ENCODE assay signal across 1 cellular context in the genomic region with DNA sequence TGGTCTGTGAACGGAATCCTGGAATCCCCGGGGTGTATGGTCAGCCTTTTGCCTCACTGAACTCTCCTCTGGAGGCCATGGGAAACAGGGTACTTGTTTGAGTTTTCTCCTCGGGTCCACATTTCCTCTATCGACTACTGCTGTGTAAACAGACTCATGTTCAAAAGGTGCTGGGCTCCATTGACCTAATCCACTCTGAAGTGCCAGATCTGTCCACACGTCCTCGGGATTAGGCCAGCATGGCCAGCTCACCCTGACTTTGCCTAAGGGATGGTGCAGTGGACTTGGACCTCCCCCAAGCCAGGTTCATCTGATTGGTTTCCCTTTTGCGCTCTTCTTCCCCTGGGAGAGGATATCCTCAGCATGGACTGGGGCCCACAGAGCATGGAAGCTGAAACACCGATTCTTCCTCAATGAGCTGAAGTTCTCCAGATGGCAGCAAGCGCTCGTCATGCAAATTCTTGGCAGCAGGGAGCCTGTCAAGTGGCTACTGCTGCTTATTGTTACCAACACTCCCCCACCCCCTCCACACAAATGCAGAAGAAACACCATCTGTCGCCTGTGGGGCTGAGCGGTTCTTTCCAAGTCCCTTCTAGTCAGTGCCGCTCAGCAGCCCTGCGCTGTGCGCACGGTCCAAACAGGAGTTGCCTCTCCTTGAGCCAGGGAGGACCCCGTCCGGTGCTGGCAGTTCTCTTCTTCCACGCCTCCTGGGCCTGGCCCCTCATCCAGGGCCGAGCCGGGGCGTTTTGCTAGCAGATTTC.
TF ChIP-seq lines count a peak whose summit lies in the region.

No MANE protein-coding gene starts in this region.

TF ChIP-seq in HepG2, 621 proteins besides CTCF, POLR2A, EP300 and RAD21 (continued from another document and continues in another):
- TF ChIP-seq, protein P1, sequence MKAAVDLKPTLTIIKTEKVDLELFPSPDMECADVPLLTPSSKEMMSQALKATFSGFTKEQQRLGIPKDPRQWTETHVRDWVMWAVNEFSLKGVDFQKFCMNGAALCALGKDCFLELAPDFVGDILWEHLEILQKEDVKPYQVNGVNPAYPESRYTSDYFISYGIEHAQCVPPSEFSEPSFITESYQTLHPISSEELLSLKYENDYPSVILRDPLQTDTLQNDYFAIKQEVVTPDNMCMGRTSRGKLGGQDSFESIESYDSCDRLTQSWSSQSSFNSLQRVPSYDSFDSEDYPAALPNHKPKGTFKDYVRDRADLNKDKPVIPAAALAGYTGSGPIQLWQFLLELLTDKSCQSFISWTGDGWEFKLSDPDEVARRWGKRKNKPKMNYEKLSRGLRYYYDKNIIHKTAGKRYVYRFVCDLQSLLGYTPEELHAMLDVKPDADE (CRISPR knock-in tag; IDR thresholded peaks at IDR 0.05), result no peak
- peak; percentile 93 for TF ChIP-seq HDAC1 (CRISPR knock-in tag; IDR thresholded peaks at IDR 0.05)
- TF ChIP-seq SP4 (CRISPR knock-in tag; IDR thresholded peaks at IDR 0.05), result peak; percentile 55; the same call in 1 of the 2 replicates
- peak; percentile 99 for TF ChIP-seq SALL1 (CRISPR knock-in tag; IDR thresholded peaks at IDR 0.05)
- TF ChIP-seq, protein P2, sequence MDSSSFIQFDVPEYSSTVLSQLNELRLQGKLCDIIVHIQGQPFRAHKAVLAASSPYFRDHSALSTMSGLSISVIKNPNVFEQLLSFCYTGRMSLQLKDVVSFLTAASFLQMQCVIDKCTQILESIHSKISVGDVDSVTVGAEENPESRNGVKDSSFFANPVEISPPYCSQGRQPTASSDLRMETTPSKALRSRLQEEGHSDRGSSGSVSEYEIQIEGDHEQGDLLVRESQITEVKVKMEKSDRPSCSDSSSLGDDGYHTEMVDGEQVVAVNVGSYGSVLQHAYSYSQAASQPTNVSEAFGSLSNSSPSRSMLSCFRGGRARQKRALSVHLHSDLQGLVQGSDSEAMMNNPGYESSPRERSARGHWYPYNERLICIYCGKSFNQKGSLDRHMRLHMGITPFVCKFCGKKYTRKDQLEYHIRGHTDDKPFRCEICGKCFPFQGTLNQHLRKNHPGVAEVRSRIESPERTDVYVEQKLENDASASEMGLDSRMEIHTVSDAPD (CRISPR knock-in tag; IDR thresholded peaks at IDR 0.05), result peak; percentile 94
- TF ChIP-seq, protein P3, sequence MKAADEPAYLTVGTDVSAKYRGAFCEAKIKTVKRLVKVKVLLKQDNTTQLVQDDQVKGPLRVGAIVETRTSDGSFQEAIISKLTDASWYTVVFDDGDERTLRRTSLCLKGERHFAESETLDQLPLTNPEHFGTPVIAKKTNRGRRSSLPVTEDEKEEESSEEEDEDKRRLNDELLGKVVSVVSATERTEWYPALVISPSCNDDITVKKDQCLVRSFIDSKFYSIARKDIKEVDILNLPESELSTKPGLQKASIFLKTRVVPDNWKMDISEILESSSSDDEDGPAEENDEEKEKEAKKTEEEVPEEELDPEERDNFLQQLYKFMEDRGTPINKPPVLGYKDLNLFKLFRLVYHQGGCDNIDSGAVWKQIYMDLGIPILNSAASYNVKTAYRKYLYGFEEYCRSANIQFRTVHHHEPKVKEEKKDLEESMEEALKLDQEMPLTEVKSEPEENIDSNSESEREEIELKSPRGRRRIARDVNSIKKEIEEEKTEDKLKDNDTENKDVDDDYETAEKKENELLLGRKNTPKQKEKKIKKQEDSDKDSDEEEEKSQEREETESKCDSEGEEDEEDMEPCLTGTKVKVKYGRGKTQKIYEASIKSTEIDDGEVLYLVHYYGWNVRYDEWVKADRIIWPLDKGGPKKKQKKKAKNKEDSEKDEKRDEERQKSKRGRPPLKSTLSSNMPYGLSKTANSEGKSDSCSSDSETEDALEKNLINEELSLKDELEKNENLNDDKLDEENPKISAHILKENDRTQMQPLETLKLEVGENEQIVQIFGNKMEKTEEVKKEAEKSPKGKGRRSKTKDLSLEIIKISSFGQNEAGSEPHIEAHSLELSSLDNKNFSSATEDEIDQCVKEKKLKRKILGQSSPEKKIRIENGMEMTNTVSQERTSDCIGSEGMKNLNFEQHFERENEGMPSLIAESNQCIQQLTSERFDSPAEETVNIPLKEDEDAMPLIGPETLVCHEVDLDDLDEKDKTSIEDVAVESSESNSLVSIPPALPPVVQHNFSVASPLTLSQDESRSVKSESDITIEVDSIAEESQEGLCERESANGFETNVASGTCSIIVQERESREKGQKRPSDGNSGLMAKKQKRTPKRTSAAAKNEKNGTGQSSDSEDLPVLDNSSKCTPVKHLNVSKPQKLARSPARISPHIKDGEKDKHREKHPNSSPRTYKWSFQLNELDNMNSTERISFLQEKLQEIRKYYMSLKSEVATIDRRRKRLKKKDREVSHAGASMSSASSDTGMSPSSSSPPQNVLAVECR (CRISPR knock-in tag; IDR thresholded peaks at IDR 0.05; ENCODE audit: borderline replicate concordance), result peak; percentile 33; the same call in 1 of the 2 replicates
- TF ChIP-seq, protein P4, sequence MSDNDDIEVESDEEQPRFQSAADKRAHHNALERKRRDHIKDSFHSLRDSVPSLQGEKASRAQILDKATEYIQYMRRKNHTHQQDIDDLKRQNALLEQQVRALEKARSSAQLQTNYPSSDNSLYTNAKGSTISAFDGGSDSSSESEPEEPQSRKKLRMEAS (IDR thresholded peaks at IDR 0.05), result peak; percentile 80
- TF ChIP-seq, protein P5, sequence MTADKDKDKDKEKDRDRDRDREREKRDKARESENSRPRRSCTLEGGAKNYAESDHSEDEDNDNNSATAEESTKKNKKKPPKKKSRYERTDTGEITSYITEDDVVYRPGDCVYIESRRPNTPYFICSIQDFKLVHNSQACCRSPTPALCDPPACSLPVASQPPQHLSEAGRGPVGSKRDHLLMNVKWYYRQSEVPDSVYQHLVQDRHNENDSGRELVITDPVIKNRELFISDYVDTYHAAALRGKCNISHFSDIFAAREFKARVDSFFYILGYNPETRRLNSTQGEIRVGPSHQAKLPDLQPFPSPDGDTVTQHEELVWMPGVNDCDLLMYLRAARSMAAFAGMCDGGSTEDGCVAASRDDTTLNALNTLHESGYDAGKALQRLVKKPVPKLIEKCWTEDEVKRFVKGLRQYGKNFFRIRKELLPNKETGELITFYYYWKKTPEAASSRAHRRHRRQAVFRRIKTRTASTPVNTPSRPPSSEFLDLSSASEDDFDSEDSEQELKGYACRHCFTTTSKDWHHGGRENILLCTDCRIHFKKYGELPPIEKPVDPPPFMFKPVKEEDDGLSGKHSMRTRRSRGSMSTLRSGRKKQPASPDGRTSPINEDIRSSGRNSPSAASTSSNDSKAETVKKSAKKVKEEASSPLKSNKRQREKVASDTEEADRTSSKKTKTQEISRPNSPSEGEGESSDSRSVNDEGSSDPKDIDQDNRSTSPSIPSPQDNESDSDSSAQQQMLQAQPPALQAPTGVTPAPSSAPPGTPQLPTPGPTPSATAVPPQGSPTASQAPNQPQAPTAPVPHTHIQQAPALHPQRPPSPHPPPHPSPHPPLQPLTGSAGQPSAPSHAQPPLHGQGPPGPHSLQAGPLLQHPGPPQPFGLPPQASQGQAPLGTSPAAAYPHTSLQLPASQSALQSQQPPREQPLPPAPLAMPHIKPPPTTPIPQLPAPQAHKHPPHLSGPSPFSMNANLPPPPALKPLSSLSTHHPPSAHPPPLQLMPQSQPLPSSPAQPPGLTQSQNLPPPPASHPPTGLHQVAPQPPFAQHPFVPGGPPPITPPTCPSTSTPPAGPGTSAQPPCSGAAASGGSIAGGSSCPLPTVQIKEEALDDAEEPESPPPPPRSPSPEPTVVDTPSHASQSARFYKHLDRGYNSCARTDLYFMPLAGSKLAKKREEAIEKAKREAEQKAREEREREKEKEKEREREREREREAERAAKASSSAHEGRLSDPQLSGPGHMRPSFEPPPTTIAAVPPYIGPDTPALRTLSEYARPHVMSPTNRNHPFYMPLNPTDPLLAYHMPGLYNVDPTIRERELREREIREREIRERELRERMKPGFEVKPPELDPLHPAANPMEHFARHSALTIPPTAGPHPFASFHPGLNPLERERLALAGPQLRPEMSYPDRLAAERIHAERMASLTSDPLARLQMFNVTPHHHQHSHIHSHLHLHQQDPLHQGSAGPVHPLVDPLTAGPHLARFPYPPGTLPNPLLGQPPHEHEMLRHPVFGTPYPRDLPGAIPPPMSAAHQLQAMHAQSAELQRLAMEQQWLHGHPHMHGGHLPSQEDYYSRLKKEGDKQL (CRISPR knock-in tag; IDR thresholded peaks at IDR 0.05; ENCODE audit: low read depth), result 0 out of 2 replicates have a peak, but pooled peaks have one; percentile 71
- no peak for TF ChIP-seq XBP1 (CRISPR knock-in tag; IDR thresholded peaks at IDR 0.05)
- TF ChIP-seq ZNF550 (CRISPR knock-in tag; IDR thresholded peaks at IDR 0.05; ENCODE audit: borderline replicate concordance), result no peak
- 0 out of 2 replicates have a peak, but pooled peaks have one; percentile 67 for TF ChIP-seq ZFP90 (CRISPR knock-in tag; IDR thresholded peaks at IDR 0.05; ENCODE audit: borderline replicate concordance)
- no peak for TF ChIP-seq ZNF12 (CRISPR knock-in tag; IDR thresholded peaks at IDR 0.05)
- no peak for TF ChIP-seq ZNF317 (CRISPR knock-in tag; IDR thresholded peaks at IDR 0.05)
- TF ChIP-seq, protein P6, sequence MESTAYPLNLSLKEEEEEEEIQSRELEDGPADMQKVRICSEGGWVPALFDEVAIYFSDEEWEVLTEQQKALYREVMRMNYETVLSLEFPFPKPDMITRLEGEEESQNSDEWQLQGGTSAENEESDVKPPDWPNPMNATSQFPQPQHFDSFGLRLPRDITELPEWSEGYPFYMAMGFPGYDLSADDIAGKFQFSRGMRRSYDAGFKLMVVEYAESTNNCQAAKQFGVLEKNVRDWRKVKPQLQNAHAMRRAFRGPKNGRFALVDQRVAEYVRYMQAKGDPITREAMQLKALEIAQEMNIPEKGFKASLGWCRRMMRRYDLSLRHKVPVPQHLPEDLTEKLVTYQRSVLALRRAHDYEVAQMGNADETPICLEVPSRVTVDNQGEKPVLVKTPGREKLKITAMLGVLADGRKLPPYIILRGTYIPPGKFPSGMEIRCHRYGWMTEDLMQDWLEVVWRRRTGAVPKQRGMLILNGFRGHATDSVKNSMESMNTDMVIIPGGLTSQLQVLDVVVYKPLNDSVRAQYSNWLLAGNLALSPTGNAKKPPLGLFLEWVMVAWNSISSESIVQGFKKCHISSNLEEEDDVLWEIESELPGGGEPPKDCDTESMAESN (CRISPR knock-in tag; conservative IDR thresholded peaks at IDR 0.05), result peak; percentile 36; the same call in 1 of the 2 replicates
- TF ChIP-seq MIER3 (CRISPR knock-in tag; IDR thresholded peaks at IDR 0.05; ENCODE audit: borderline replicate concordance), result peak; percentile 65; the same call in 1 of the 2 replicates
- TF ChIP-seq, protein P7, sequence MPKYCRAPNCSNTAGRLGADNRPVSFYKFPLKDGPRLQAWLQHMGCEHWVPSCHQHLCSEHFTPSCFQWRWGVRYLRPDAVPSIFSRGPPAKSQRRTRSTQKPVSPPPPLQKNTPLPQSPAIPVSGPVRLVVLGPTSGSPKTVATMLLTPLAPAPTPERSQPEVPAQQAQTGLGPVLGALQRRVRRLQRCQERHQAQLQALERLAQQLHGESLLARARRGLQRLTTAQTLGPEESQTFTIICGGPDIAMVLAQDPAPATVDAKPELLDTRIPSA (CRISPR knock-in tag; IDR thresholded peaks at IDR 0.05; ENCODE audit: borderline replicate concordance), result 0 out of 2 replicates have a peak, but pooled peaks have one; percentile 37
- TF ChIP-seq ZNF724P (CRISPR knock-in tag; IDR thresholded peaks at IDR 0.05; ENCODE audit: borderline replicate concordance), result no peak
- TF ChIP-seq ZNF782 (CRISPR knock-in tag; IDR thresholded peaks at IDR 0.05; ENCODE audit: borderline replicate concordance), result 0 out of 2 replicates have a peak, but pooled peaks have one; percentile 59
- TF ChIP-seq ATF7 (IDR thresholded peaks at IDR 0.05), result no peak
- peak; percentile 60; the same call in 1 of the 2 replicates for TF ChIP-seq ATF7 (CRISPR knock-in tag; IDR thresholded peaks at IDR 0.05)
- TF ChIP-seq SMAD3 (CRISPR knock-in tag; IDR thresholded peaks at IDR 0.05), result peak; percentile 32; the same call in 1 of the 2 replicates
- TF ChIP-seq HDAC2 (CRISPR knock-in tag; IDR thresholded peaks at IDR 0.05), result peak; percentile 85
- peak; percentile 88 for TF ChIP-seq PPARG (CRISPR knock-in tag; conservative IDR thresholded peaks at IDR 0.05)
- TF ChIP-seq ESRRA (CRISPR knock-in tag; IDR thresholded peaks at IDR 0.05; ENCODE audit: low read depth), result peak; percentile 83
- TF ChIP-seq FOSL2 (CRISPR knock-in tag; IDR thresholded peaks at IDR 0.05), result peak; percentile 31; the same call in 1 of the 2 replicates
- TF ChIP-seq, protein P8, sequence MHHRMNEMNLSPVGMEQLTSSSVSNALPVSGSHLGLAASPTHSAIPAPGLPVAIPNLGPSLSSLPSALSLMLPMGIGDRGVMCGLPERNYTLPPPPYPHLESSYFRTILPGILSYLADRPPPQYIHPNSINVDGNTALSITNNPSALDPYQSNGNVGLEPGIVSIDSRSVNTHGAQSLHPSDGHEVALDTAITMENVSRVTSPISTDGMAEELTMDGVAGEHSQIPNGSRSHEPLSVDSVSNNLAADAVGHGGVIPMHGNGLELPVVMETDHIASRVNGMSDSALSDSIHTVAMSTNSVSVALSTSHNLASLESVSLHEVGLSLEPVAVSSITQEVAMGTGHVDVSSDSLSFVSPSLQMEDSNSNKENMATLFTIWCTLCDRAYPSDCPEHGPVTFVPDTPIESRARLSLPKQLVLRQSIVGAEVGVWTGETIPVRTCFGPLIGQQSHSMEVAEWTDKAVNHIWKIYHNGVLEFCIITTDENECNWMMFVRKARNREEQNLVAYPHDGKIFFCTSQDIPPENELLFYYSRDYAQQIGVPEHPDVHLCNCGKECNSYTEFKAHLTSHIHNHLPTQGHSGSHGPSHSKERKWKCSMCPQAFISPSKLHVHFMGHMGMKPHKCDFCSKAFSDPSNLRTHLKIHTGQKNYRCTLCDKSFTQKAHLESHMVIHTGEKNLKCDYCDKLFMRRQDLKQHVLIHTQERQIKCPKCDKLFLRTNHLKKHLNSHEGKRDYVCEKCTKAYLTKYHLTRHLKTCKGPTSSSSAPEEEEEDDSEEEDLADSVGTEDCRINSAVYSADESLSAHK (CRISPR knock-in tag; IDR thresholded peaks at IDR 0.05; ENCODE audit: borderline replicate concordance), result no peak
- TF ChIP-seq ZNF354B (CRISPR knock-in tag; IDR thresholded peaks at IDR 0.05), result no peak
- peak; percentile 90 for TF ChIP-seq TBX3 (IDR thresholded peaks at IDR 0.05; ENCODE audit: borderline replicate concordance)
- TF ChIP-seq GABPB1 (CRISPR knock-in tag; IDR thresholded peaks at IDR 0.05), result peak; percentile 38; the same call in 1 of the 2 replicates
- TF ChIP-seq HOXA5 (CRISPR knock-in tag; IDR thresholded peaks at IDR 0.05), result peak; percentile 31; the same call in 1 of the 2 replicates
- no peak for TF ChIP-seq ZNF124 (CRISPR knock-in tag; IDR thresholded peaks at IDR 0.05)
- no peak for TF ChIP-seq NR3C1 (CRISPR knock-in tag; IDR thresholded peaks at IDR 0.05)
- TF ChIP-seq CBFB (CRISPR knock-in tag; IDR thresholded peaks at IDR 0.05), result no peak
- TF ChIP-seq, protein P9, sequence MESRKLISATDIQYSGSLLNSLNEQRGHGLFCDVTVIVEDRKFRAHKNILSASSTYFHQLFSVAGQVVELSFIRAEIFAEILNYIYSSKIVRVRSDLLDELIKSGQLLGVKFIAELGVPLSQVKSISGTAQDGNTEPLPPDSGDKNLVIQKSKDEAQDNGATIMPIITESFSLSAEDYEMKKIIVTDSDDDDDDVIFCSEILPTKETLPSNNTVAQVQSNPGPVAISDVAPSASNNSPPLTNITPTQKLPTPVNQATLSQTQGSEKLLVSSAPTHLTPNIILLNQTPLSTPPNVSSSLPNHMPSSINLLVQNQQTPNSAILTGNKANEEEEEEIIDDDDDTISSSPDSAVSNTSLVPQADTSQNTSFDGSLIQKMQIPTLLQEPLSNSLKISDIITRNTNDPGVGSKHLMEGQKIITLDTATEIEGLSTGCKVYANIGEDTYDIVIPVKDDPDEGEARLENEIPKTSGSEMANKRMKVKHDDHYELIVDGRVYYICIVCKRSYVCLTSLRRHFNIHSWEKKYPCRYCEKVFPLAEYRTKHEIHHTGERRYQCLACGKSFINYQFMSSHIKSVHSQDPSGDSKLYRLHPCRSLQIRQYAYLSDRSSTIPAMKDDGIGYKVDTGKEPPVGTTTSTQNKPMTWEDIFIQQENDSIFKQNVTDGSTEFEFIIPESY (CRISPR knock-in tag; IDR thresholded peaks at IDR 0.05), result no peak; the same call in 1 of the 2 replicates
- peak; percentile 86 for TF ChIP-seq BCL6 (CRISPR knock-in tag; IDR thresholded peaks at IDR 0.05)
